9 cellular contexts compared by ENCODE assay signal in the genomic region with DNA sequence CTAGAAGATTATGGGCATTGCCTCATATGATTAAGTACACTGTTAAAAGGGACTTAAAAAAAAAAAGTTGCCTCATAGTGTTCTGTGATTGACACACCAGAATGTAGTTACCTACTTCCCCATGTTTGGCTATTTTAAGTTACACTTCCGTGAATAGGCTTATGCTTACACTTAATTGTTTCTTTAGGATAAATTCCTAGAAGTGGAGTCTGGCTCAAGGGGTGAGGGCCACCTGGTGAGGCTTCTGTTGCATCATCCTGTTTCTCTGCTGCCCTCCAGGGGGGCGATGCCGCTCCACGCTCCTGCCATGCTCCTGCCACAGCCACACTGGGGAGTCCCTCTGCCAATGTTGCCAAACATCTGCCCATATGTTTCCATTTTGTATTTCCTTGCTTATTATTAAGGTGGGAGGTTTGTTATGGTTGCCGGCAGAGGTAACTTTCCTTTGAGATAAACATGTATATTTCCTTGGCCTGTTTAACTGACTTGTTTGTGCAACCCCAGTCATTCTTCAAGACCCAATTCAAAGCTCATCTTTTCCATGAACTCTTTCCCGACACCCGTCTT.
DNase-seq lines count a peak whose midpoint lies in the region; ATAC-seq, FAIRE-seq and TF ChIP-seq lines count a peak whose summit lies in the region.
"Had no signal": no experiment of that assay in that cellular context is flagged by ENCODE, and none has a peak within 500 bp of the region (broad histone marks: within the 10 kb centered on the region; RNA-seq: fewer than 3 reads in every experiment).

No MANE protein-coding gene starts in this region.

- no peak for FAIRE-seq in frontal cortex (lab: Jason Lieb, UNC)

- peak; percentile 32 for DNase-seq in NCI-H748 (lab: John Stamatoyannopoulos, UW; ENCODE audit: unreplicated experiment)
- DNase-seq in NCI-H748 treated with DMSO at 0.1 percent for 48 hours (lab: John Stamatoyannopoulos, UW), result no peak
- peak; percentile 83 for DNase-seq in NCI-H2171 treated with DMSO at 0.1 percent for 48 hours (lab: John Stamatoyannopoulos, UW)
- DNase-seq in body of pancreas, result peak; percentile 55 to 80 (median 73)
- DNase-seq in retinal pigment epithelial cell (ENCODE audit: low read depth), result peak; percentile 79
- DNase-seq in cerebellar cortex (ENCODE audit: low spot score), result no peak
- no peak for DNase-seq in retina
- no peak for DNase-seq in frontal cortex (ENCODE audit: low spot score in 2 of 2)

- no peaks in the 10 kb centered on the region for H3K9me3 ChIP-seq in body of pancreas

- WGBS in body of pancreas, 2 donors, result 40% methylated on average over 7 of the region's 7 CpGs

- H3K27me3 ChIP-seq in body of pancreas, result no peaks in the 10 kb centered on the region

- peaks cover 85% of the 10 kb centered on the region for H3K4me1 ChIP-seq in body of pancreas

- ATAC-seq in body of pancreas, result peak; percentile 80

- intact Hi-C loops in body of pancreas (cut with DNase I), result no loop called here

- no peaks in the 10 kb centered on the region for H3K36me3 ChIP-seq in body of pancreas (replicated peaks in 1 of 2; ENCODE audit: insufficient read depth in 1 of 2, low read depth in 2 of 2)

- TF ChIP-seq POLR2A in body of pancreas (IDR thresholded peaks at IDR 0.05), result no peak

- TF ChIP-seq CTCF in body of pancreas (IDR thresholded peaks at IDR 0.05) (peak in 4 of 7 experiments; percentile 4 to 26 (median 10)), retinal pigment epithelial cell (conservative IDR thresholded peaks at IDR 0.05; ENCODE audit: low read depth, low read length) (peak; percentile 30)

- H3K4me3 ChIP-seq in body of pancreas (no peak overlapping the region), retinal pigment epithelial cell (ENCODE audit: low read length) (no peak overlapping the region)
- H3K4me3 ChIP-seq: skin epidermis had no signal

- peak overlapping the region; percentile 81 to 89 (median 85) for H3K27ac ChIP-seq in body of pancreas

Comparison
In these comparisons a context has a peak if more than half of its experiments do, and no peak if none do; other contexts are left out.
1. DNase-seq: peak in NCI-H748 (single experiment), NCI-H2171 treated with DMSO at 0.1 percent for 48 hours (single experiment), body of pancreas (4 of 4) and retinal pigment epithelial cell (single experiment); none in NCI-H748 treated with DMSO at 0.1 percent for 48 hours (single experiment), cerebellar cortex (single experiment), retina (single experiment) and frontal cortex (0 of 2).